ENCODE assay signal across 28 cellular contexts in the genomic region with DNA sequence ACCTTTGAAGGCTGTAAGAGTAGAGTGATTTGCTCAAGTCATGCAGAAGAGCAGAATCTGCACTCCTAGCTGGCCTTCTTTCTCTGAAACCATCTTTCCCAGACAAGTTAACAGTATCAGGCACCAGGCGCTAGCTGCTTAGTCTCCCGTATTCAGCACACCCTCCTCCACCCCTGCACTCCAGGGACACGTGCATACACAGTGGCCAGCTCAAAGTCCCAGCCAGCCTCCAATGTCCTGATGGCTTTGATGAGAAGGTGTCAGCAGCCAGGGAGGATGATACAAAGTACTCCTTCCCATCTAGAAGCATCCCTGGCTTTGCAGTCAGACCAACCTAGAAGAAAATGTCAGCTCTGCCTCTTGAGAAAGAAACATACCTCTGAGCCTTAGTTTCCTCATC.
"Had no signal": no experiment of that assay in that cellular context is flagged by ENCODE, and none has a peak within 500 bp of the region (broad histone marks: within the 10 kb centered on the region; RNA-seq: fewer than 3 reads in every experiment).

No MANE protein-coding gene starts in this region.

- H3K4me3 Mint-ChIP-seq: activated CD4-positive, alpha-beta memory T cell treated with anti-CD3 and anti-CD28 coated beads for 36 hours; activated CD4-positive, alpha-beta T cell treated with anti-CD3 and anti-CD28 coated beads for 36 hours; activated CD4-positive, alpha-beta T cell treated with anti-CD3 and anti-CD28 coated beads, Interleukin-2, amount 10 ng/mL, durations not matched to agents 24 days and 14 days; activated CD8-positive, alpha-beta T cell treated with anti-CD3 and anti-CD28 coated beads, Interleukin-2, amount 10 ng/mL, durations not matched to agents 7 days and 5 days; activated naive CD8-positive, alpha-beta T cell; activated T-cell treated with anti-CD3 and anti-CD28 coated beads, Interleukin-2, amount 50 U/mL, for 4 hours; activated T-helper 17 cell treated with anti-CD3 and anti-CD28 coated beads, Interleukin-2, amount 50 U/mL, for 72 hours; effector memory CD8-positive, alpha-beta T cell; T-helper 17 cell had no signal

- H3K27ac Mint-ChIP-seq: activated CD4-positive, alpha-beta memory T cell treated with anti-CD3 and anti-CD28 coated beads for 36 hours; activated CD4-positive, alpha-beta T cell treated with anti-CD3 and anti-CD28 coated beads for 36 hours; activated CD4-positive, alpha-beta T cell treated with anti-CD3 and anti-CD28 coated beads, Interleukin-2, amount 10 ng/mL, durations not matched to agents 24 days and 14 days; activated CD8-positive, alpha-beta T cell treated with anti-CD3 and anti-CD28 coated beads, Interleukin-2, amount 10 ng/mL, durations not matched to agents 7 days and 5 days; activated naive CD8-positive, alpha-beta T cell; activated T-helper 17 cell treated with anti-CD3 and anti-CD28 coated beads, Interleukin-2, amount 50 U/mL, for 72 hours; effector memory CD8-positive, alpha-beta T cell; T-helper 17 cell had no signal

- DNase-seq: activated CD4-positive, alpha-beta memory T cell treated with anti-CD3 and anti-CD28 coated beads for 36 hours; activated CD4-positive, alpha-beta T cell treated with anti-CD3 and anti-CD28 coated beads for 36 hours; activated CD4-positive, alpha-beta T cell treated with anti-CD3 and anti-CD28 coated beads, Interleukin-2, amount 10 ng/mL, durations not matched to agents 24 days and 14 days; activated CD4-positive, CD25-positive, alpha-beta regulatory T cell; activated CD4-positive, CD25-positive, alpha-beta regulatory T cell treated with anti-CD3 and anti-CD28 coated beads, Interleukin-2, amount 50 U/mL, for 72 hours; activated CD8-positive, alpha-beta T cell treated with anti-CD3 and anti-CD28 coated beads, Interleukin-2, amount 10 ng/mL, durations not matched to agents 7 days and 5 days; activated effector memory CD4-positive, alpha-beta T cell treated with Interleukin-2 at 50 U/mL for 16 hours; activated gamma-delta T cell treated with Interleukin-2 at 50 U/mL for 16 hours; activated naive CD4-positive, alpha-beta T cell treated with anti-CD3 and anti-CD28 coated beads, Interleukin-2, amount 50 U/mL, for 16 hours; activated naive CD4-positive, alpha-beta T cell treated with Interleukin-2 at 50 U/mL for 16 hours; activated T-cell treated with anti-CD3 and anti-CD28 coated beads, Interleukin-2, amount 50 U/mL, for 4 hours; amniotic stem cell; anterior cingulate cortex; brain microvascular endothelial cell; caudate nucleus; cortex of kidney; dermis blood vessel endothelial cell; effector CD4-positive, alpha-beta T cell; effector memory CD8-positive, alpha-beta T cell; esophagus squamous epithelium; foreskin melanocyte; T-helper 1 cell; T-helper 17 cell had no signal

- H3K27me3 ChIP-seq: brain microvascular endothelial cell, esophagus squamous epithelium, gastroesophageal sphincter had no signal

- H3K27me3 Mint-ChIP-seq: activated CD4-positive, alpha-beta T cell treated with anti-CD3 and anti-CD28 coated beads for 36 hours; activated naive CD8-positive, alpha-beta T cell; activated T-helper 17 cell treated with anti-CD3 and anti-CD28 coated beads, Interleukin-2, amount 50 U/mL, for 72 hours; effector memory CD8-positive, alpha-beta T cell; T-helper 17 cell had no signal

- H3K9me3 ChIP-seq: esophagus squamous epithelium, gastroesophageal sphincter had no signal

- H3K36me3 Mint-ChIP-seq: activated CD4-positive, alpha-beta memory T cell treated with anti-CD3 and anti-CD28 coated beads for 36 hours had no signal

- H3K27ac ChIP-seq: brain microvascular endothelial cell, esophagus squamous epithelium, gastroesophageal sphincter had no signal

- H3K9me3 Mint-ChIP-seq: activated CD4-positive, alpha-beta memory T cell treated with anti-CD3 and anti-CD28 coated beads for 36 hours; activated CD4-positive, alpha-beta T cell treated with anti-CD3 and anti-CD28 coated beads, Interleukin-2, amount 10 ng/mL, durations not matched to agents 24 days and 14 days; activated T-cell treated with anti-CD3 and anti-CD28 coated beads, Interleukin-2, amount 50 U/mL, for 4 hours; activated T-helper 17 cell treated with anti-CD3 and anti-CD28 coated beads, Interleukin-2, amount 50 U/mL, for 72 hours; effector memory CD8-positive, alpha-beta T cell had no signal

- H3K4me1 ChIP-seq: esophagus squamous epithelium had no signal

- H3K36me3 ChIP-seq: brain microvascular endothelial cell, esophagus squamous epithelium, gastroesophageal sphincter had no signal

- ATAC-seq: activated CD4-positive, alpha-beta T cell treated with anti-CD3 and anti-CD28 coated beads for 36 hours; activated CD8-positive, alpha-beta T cell treated with anti-CD3 and anti-CD28 coated beads, Interleukin-2, amount 10 ng/mL, durations not matched to agents 7 days and 5 days; activated T-cell treated with anti-CD3 and anti-CD28 coated beads, Interleukin-2, amount 50 U/mL, for 4 hours; activated T-helper 17 cell treated with anti-CD3 and anti-CD28 coated beads, Interleukin-2, amount 50 U/mL, for 72 hours; effector memory CD8-positive, alpha-beta T cell; gastroesophageal sphincter; T-helper 17 cell had no signal

- H3K4me3 ChIP-seq: esophagus squamous epithelium, gastroesophageal sphincter had no signal

- H3K4me1 Mint-ChIP-seq: activated CD4-positive, alpha-beta T cell treated with anti-CD3 and anti-CD28 coated beads for 36 hours; activated CD4-positive, alpha-beta T cell treated with anti-CD3 and anti-CD28 coated beads, Interleukin-2, amount 10 ng/mL, durations not matched to agents 24 days and 14 days; activated T-helper 17 cell treated with anti-CD3 and anti-CD28 coated beads, Interleukin-2, amount 50 U/mL, for 72 hours; T-helper 17 cell had no signal

- FAIRE-seq: astrocyte, colon had no signal
